Comparison of ENCODE assay signal across 1 cellular context in the genomic region with DNA sequence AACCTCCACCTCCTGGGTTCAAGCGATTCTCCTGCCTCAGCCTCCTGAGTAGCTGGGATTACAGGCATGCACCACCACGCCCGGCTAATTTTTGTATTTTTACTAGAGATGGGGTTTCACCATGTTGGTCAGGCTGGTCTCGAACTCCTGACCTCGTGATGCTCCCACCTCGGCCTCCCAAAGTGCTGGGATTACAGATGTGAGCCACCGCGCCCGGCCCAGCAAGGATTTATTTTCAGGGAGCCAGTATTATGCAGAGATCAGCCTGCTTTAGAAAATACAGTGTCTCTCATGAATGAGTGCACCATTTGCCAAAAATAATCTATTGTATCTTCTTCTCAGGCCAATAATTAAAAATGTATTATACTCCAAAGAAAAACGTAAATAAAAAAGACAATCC. TPM values are rescaled to one million over a fixed set of nuclear protein-coding genes. Genes with fewer than 3 reads are reported as not detected.
"Had no signal": no experiment of that assay in that cellular context is flagged by ENCODE, and none has a peak within 500 bp of the region (broad histone marks: within the 10 kb centered on the region; RNA-seq: fewer than 3 reads in every experiment).

No MANE protein-coding gene starts in this region.

RNA-seq across cellular contexts. Expression of gene DMD, which starts 26.5 kb away (rescaled TPM):
- total RNA-seq: PC-3 had no signal
